ENCODE assay signal across 8 cellular contexts in genomic region chr1:161706483-161707347, GRCh38. TPM values are rescaled to one million over a fixed set of nuclear protein-coding genes. Genes with fewer than 3 reads are reported as not detected.
DNase-seq lines count a peak whose midpoint lies in the region; ATAC-seq and TF ChIP-seq lines count a peak whose summit lies in the region.

FCRLA (plus strand) TSS chr1:161707229; CDS start chr1:161707265, 36 bp downstream.

- H3K36me3 ChIP-seq in RWPE2 (ENCODE audit: low read depth) = no peaks in the 10 kb centered on the region

- DNase-seq in A172 (ENCODE audit: low spot score) (peak; percentile 93), RWPE2 (ENCODE audit: low spot score) (no peak), left ventricle myocardium superior (no peak), left colon (no peak), glutamatergic neuron (no peak)
- DNase-seq in stimulated activated CD4-positive, alpha-beta T cell treated with anti-CD3 and anti-CD28 coated beads, Interleukin-15, amount 100 ng/mL, for 24 hours = no peak

- TF ChIP-seq CTCF in RWPE2 (IDR thresholded peaks at IDR 0.05; ENCODE audit: poor library complexity, severe bottlenecking) = no peak
- TF ChIP-seq CTCF in glutamatergic neuron (IDR thresholded peaks at IDR 0.05; ENCODE audit: partially characterized antibody, unreplicated experiment) = no peak

- H3K9me3 Mint-ChIP-seq in glutamatergic neuron (ENCODE audit: unreplicated experiment) = peaks cover 1% of the 10 kb centered on the region

- intact Hi-C loops in left ventricle myocardium superior (cut with micrococcal nuclease) = no loop called here
- intact Hi-C loops in left colon (cut with DNase I, micrococcal nuclease) = no loop called here

- H3K4me3 ChIP-seq in RWPE2 (ENCODE audit: severe bottlenecking) = no peak within 1 kb of the TSS

- H3K4me3 Mint-ChIP-seq in glutamatergic neuron (ENCODE audit: unreplicated experiment) = no peak within 1 kb of the TSS

- H3K9me3 ChIP-seq in RWPE2 (ENCODE audit: severe bottlenecking) = no peaks in the 10 kb centered on the region

- H3K27ac ChIP-seq in RWPE2 (ENCODE audit: poor library complexity, severe bottlenecking) = peak within 1 kb of the TSS; percentile 61

- H3K36me3 Mint-ChIP-seq in glutamatergic neuron (ENCODE audit: unreplicated experiment) = peaks cover 5% of the 10 kb centered on the region

- peaks cover 12% of the 10 kb centered on the region for H3K4me1 ChIP-seq in RWPE2 (ENCODE audit: insufficient read depth, poor library complexity, severe bottlenecking)

- no peak within 1 kb of the TSS for H3K27ac Mint-ChIP-seq in glutamatergic neuron (ENCODE audit: unreplicated experiment)

- no peaks in the 10 kb centered on the region for H3K4me1 Mint-ChIP-seq in glutamatergic neuron (ENCODE audit: low read depth, unreplicated experiment)

- ATAC-seq in GM18868 (IDR thresholded peaks at IDR 0.05; ENCODE audit: unreplicated experiment) (peak; percentile 74), HG03025 (IDR thresholded peaks at IDR 0.05; ENCODE audit: low FRiP score, unreplicated experiment) (peak; percentile 54), RWPE2 (ENCODE audit: low read depth) (peak; percentile 95), left ventricle myocardium superior (peak; percentile 94), left colon (no peak)

- H3K27me3 ChIP-seq in RWPE2 (ENCODE audit: insufficient read depth, poor library complexity, severe bottlenecking) = no peaks in the 10 kb centered on the region

- H3K27me3 Mint-ChIP-seq in glutamatergic neuron (ENCODE audit: unreplicated experiment) = peaks cover 10% of the 10 kb centered on the region

RNA-seq across cellular contexts. Expression of gene FCRLA, which starts in this region (rescaled TPM):
- 0.09 and 0.43 TPM in 2 replicates for total RNA-seq in A172 (2014; rRNA removed; shearing (Covaris generic))
- total RNA-seq in left ventricle myocardium superior (not detected), left colon (1 to 10 TPM in 1 of 2 donors, under 1 TPM in 1; 0.34 to 1.6 TPM), glutamatergic neuron (ENCODE audit: unreplicated experiment) (0.39 TPM)

Comparison
In these comparisons a context has a peak if more than half of its experiments do, and no peak if none do; other contexts are left out.
1. Peak in DNase-seq in A172; RNA of the gene not detected or under 1 TPM.
2. Peak in ATAC-seq in left ventricle myocardium superior; RNA of the gene not detected or under 1 TPM.